In genomic region chr10:44977287-44978212, GRCh38 we compare ENCODE assay signal across 1 cellular context.
A peak's percentile ranks its signal among the peaks of the same experiment; 100 is the strongest.
TF ChIP-seq lines count a peak whose summit lies in the region.

No MANE protein-coding gene starts in this region.

TF ChIP-seq in HepG2, 621 proteins besides CTCF, POLR2A, EP300 and RAD21 (continued from another document and continues in another):
- TF ChIP-seq ZBTB33 (CRISPR knock-in tag; IDR thresholded peaks at IDR 0.05): no peak
- TF ChIP-seq ARID5B (CRISPR knock-in tag; IDR thresholded peaks at IDR 0.05): no peak
- TF ChIP-seq NAIF1 (CRISPR knock-in tag; IDR thresholded peaks at IDR 0.05; ENCODE audit: borderline replicate concordance): no peak
- TF ChIP-seq ZNF574 (CRISPR knock-in tag; IDR thresholded peaks at IDR 0.05): peak; percentile 13; the same call in 1 of the 2 replicates
- TF ChIP-seq MIER3 (CRISPR knock-in tag; IDR thresholded peaks at IDR 0.05; ENCODE audit: borderline replicate concordance): no peak
- no peak for TF ChIP-seq SMARCE1 (IDR thresholded peaks at IDR 0.05; ENCODE audit: borderline replicate concordance)
- TF ChIP-seq NR2F6 (IDR thresholded peaks at IDR 0.05): 0 out of 2 replicates have a peak, but pooled peaks have one; percentile 15
- TF ChIP-seq NR2F6 (CRISPR knock-in tag; IDR thresholded peaks at IDR 0.05): no peak
- TF ChIP-seq ASH2L (IDR thresholded peaks at IDR 0.05; ENCODE audit: insufficient read length, low read depth, low read length): no peak
- no peak; the same call in 1 of the 2 replicates for TF ChIP-seq STAT6 (CRISPR knock-in tag; IDR thresholded peaks at IDR 0.05; ENCODE audit: borderline replicate concordance)
- TF ChIP-seq ZFP37 (CRISPR knock-in tag; IDR thresholded peaks at IDR 0.05; ENCODE audit: borderline replicate concordance): peak; percentile 76; the same call in 1 of the 2 replicates
- TF ChIP-seq NFIB (CRISPR knock-in tag; IDR thresholded peaks at IDR 0.05; ENCODE audit: borderline replicate concordance): no peak
- TF ChIP-seq ZNF598 (CRISPR knock-in tag; IDR thresholded peaks at IDR 0.05; ENCODE audit: borderline replicate concordance): no peak
- TF ChIP-seq REPIN1 (CRISPR knock-in tag; IDR thresholded peaks at IDR 0.05; ENCODE audit: borderline replicate concordance, low read depth): 0 out of 2 replicates have a peak, but pooled peaks have one; percentile 7
- no peak for TF ChIP-seq ZNF10 (CRISPR knock-in tag; IDR thresholded peaks at IDR 0.05; ENCODE audit: borderline replicate concordance, low read depth)
- TF ChIP-seq DPF2 (CRISPR knock-in tag; IDR thresholded peaks at IDR 0.05; ENCODE audit: borderline replicate concordance, low read depth): no peak
- TF ChIP-seq THAP9 (CRISPR knock-in tag; IDR thresholded peaks at IDR 0.05; ENCODE audit: borderline replicate concordance): no peak; the same call in 1 of the 2 replicates
- TF ChIP-seq ZFP36 (IDR thresholded peaks at IDR 0.05; ENCODE audit: borderline replicate concordance, low read depth, low read length, partially characterized antibody): no peak
- no peak for TF ChIP-seq KLF15 (CRISPR knock-in tag; IDR thresholded peaks at IDR 0.05; ENCODE audit: borderline replicate concordance)
- TF ChIP-seq ZBTB2 (CRISPR knock-in tag; IDR thresholded peaks at IDR 0.05; ENCODE audit: low read depth): no peak
- no peak for TF ChIP-seq ELF3 (CRISPR knock-in tag; IDR thresholded peaks at IDR 0.05)
- no peak for TF ChIP-seq TEF (CRISPR knock-in tag; IDR thresholded peaks at IDR 0.05)
- no peak for TF ChIP-seq ELK4 (CRISPR knock-in tag; IDR thresholded peaks at IDR 0.05; ENCODE audit: borderline replicate concordance)
- TF ChIP-seq FOSL2 (CRISPR knock-in tag; IDR thresholded peaks at IDR 0.05): no peak
- TF ChIP-seq ZNF766 (CRISPR knock-in tag; IDR thresholded peaks at IDR 0.05; ENCODE audit: borderline replicate concordance): peak; percentile 27; the same call in 1 of the 2 replicates
- TF ChIP-seq SP5 (CRISPR knock-in tag; IDR thresholded peaks at IDR 0.05; ENCODE audit: borderline replicate concordance, low read depth): no peak
- no peak; the same call in 1 of the 2 replicates for TF ChIP-seq FOXC1 (CRISPR knock-in tag; IDR thresholded peaks at IDR 0.05; ENCODE audit: borderline replicate concordance)
- TF ChIP-seq UBTF (CRISPR knock-in tag; IDR thresholded peaks at IDR 0.05): 0 out of 2 replicates have a peak, but pooled peaks have one; percentile 49
- no peak for TF ChIP-seq HNF1B (CRISPR knock-in tag; IDR thresholded peaks at IDR 0.05)
- no peak for TF ChIP-seq NBN (conservative IDR thresholded peaks at IDR 0.05)
- TF ChIP-seq CREM (IDR thresholded peaks at IDR 0.05): no peak
- no peak for TF ChIP-seq CREM (CRISPR knock-in tag; IDR thresholded peaks at IDR 0.05)
- no peak for TF ChIP-seq U2AF2 (IDR thresholded peaks at IDR 0.05; ENCODE audit: low read depth, low read length)
